ENCODE assay signal across 9 cellular contexts in genomic region chr20:53708129-53708968, GRCh38.
DNase-seq lines count a peak whose midpoint lies in the region; ATAC-seq lines count a peak whose summit lies in the region.
"Had no signal": no experiment of that assay in that cellular context is flagged by ENCODE, and none has a peak within 500 bp of the region (broad histone marks: within the 10 kb centered on the region; RNA-seq: fewer than 3 reads in every experiment).

No MANE protein-coding gene starts in this region.

- CTCF ChIA-PET in CD4-positive, alpha-beta memory T cell (lab: Charles Lee; ENCODE audit: partially characterized antibody): interaction anchor here (0.5 to 2.3 kb wide), 10 partner anchors 10 to 232 kb away, joined by 3 to 12 read pairs (median 3); no protein-coding TSS in a partner anchor
- CTCF ChIA-PET in activated CD8-positive, alpha-beta memory T cell treated with anti-CD3 and anti-CD28 coated beads, Interleukin-2, amount 10 ng/mL, durations not matched to agents 7 days and 5 days (lab: Charles Lee): interaction anchor here (0.7 to 3.5 kb wide), 13 partner anchors 9 to 232 kb away, joined by 3 to 19 read pairs (median 3); no protein-coding TSS in a partner anchor

- peak overlapping the region; percentile 76 to 98 (median 92) for H3K27ac Mint-ChIP-seq in CD4-positive, alpha-beta memory T cell
- peak overlapping the region; percentile 99 for H3K27ac Mint-ChIP-seq in activated CD8-positive, alpha-beta memory T cell treated with anti-CD3 and anti-CD28 coated beads, Interleukin-2, amount 10 ng/mL, durations not matched to agents 7 days and 5 days

- no peak overlapping the region for H3K4me3 ChIP-seq in CD4-positive, alpha-beta memory T cell (ENCODE audit: low read length in 2 of 2)
- no peak overlapping the region for H3K4me3 ChIP-seq in mesodermal cell (ENCODE audit: extremely low read depth, insufficient read depth, low read length, poor library complexity, severe bottlenecking)

- POLR2A ChIA-PET in CD4-positive, alpha-beta memory T cell (lab: Charles Lee; ENCODE audit: partially characterized antibody): interaction anchor here (0.5 to 2.2 kb wide), 18 partner anchors 11 to 164 kb away, joined by 3 to 11 read pairs (median 3); no protein-coding TSS in a partner anchor

- H3K4me3 Mint-ChIP-seq in CD4-positive, alpha-beta memory T cell: peak overlapping the region in 7 of 8 donors; percentile 31 to 91 (median 69)
- peak overlapping the region; percentile 59 for H3K4me3 Mint-ChIP-seq in activated CD8-positive, alpha-beta memory T cell treated with anti-CD3 and anti-CD28 coated beads, Interleukin-2, amount 10 ng/mL, durations not matched to agents 7 days and 5 days

- no peaks in the 10 kb centered on the region for H3K36me3 ChIP-seq in CD4-positive, alpha-beta memory T cell (ENCODE audit: insufficient read depth, low read length)
- no peaks in the 10 kb centered on the region for H3K36me3 ChIP-seq in mesodermal cell (ENCODE audit: control insufficient read depth, insufficient read depth, low read length)

- peaks cover 39% of the 10 kb centered on the region for H3K4me1 ChIP-seq in CD4-positive, alpha-beta memory T cell (ENCODE audit: insufficient read depth, low read length)
- peaks cover 18% of the 10 kb centered on the region for H3K4me1 ChIP-seq in mesodermal cell (ENCODE audit: control insufficient read depth, insufficient read depth, low read length, poor library complexity, severe bottlenecking)

- peaks cover 31 to 47% (median 36%) of the 10 kb centered on the region in 4 donors for H3K4me1 Mint-ChIP-seq in CD4-positive, alpha-beta memory T cell
- peaks cover 51% of the 10 kb centered on the region for H3K4me1 Mint-ChIP-seq in activated CD8-positive, alpha-beta memory T cell treated with anti-CD3 and anti-CD28 coated beads, Interleukin-2, amount 10 ng/mL, durations not matched to agents 7 days and 5 days

- peak in 4 of 5 donors; percentile 17 to 41 (median 26) for DNase-seq in CD4-positive, alpha-beta memory T cell
- DNase-seq in HuH-7 (ENCODE audit: low spot score): peak; percentile 54
- peak; percentile 65 for DNase-seq in activated CD8-positive, alpha-beta memory T cell treated with anti-CD3 and anti-CD28 coated beads, Interleukin-2, amount 10 ng/mL, durations not matched to agents 7 days and 5 days
- no peak for DNase-seq in inferior parietal cortex (ENCODE audit: extremely low spot score)
- DNase-seq in sciatic nerve (ENCODE audit: low spot score): no peak
- DNase-seq in C1 segment of cervical spinal cord (lab: John Stamatoyannopoulos, UW): no peak
- DNase-seq: left cardiac atrium had no signal

- ATAC-seq in GM21423 (IDR thresholded peaks at IDR 0.05; ENCODE audit: unreplicated experiment) (peak; percentile 50), sciatic nerve (no peak)
- ATAC-seq in activated CD8-positive, alpha-beta memory T cell treated with anti-CD3 and anti-CD28 coated beads, Interleukin-2, amount 10 ng/mL, durations not matched to agents 7 days and 5 days: peak; percentile 59

- WGBS in mesodermal cell (ENCODE audit: insufficient coverage in 2 of 2), 2 experiments: 44 to 54% methylated on average over 3 to 4 of the region's 6 CpGs

- intact Hi-C loops in CD4-positive, alpha-beta memory T cell (cut with micrococcal nuclease): loop anchor here (5.0 kb wide), 3 partner anchors 44 to 209 kb away; no protein-coding TSS in a partner anchor
- intact Hi-C loops in sciatic nerve (cut with DNase I): no loop called here

- H3K27me3 Mint-ChIP-seq in CD4-positive, alpha-beta memory T cell: no peaks in the 10 kb centered on the region
- H3K27me3 Mint-ChIP-seq in activated CD8-positive, alpha-beta memory T cell treated with anti-CD3 and anti-CD28 coated beads, Interleukin-2, amount 10 ng/mL, durations not matched to agents 7 days and 5 days: no peaks in the 10 kb centered on the region

- no peaks in the 10 kb centered on the region for H3K36me3 Mint-ChIP-seq in CD4-positive, alpha-beta memory T cell
- no peaks in the 10 kb centered on the region for H3K36me3 Mint-ChIP-seq in activated CD8-positive, alpha-beta memory T cell treated with anti-CD3 and anti-CD28 coated beads, Interleukin-2, amount 10 ng/mL, durations not matched to agents 7 days and 5 days

- H3K27me3 ChIP-seq in CD4-positive, alpha-beta memory T cell (ENCODE audit: insufficient read depth, low read length): no peaks in the 10 kb centered on the region

- peak overlapping the region; percentile 3 for H3K27ac ChIP-seq in CD4-positive, alpha-beta memory T cell (ENCODE audit: low read depth, low read length)
- H3K27ac ChIP-seq in mesodermal cell (ENCODE audit: low read depth, low read length, severe bottlenecking): peak overlapping the region; percentile 57

- no peaks in the 10 kb centered on the region for H3K9me3 ChIP-seq in CD4-positive, alpha-beta memory T cell (ENCODE audit: control insufficient read depth in 1 of 2, low read length in 2 of 2)
- no peaks in the 10 kb centered on the region for H3K9me3 ChIP-seq in mesodermal cell (ENCODE audit: control insufficient read depth, low read length)

- H3K9me3 Mint-ChIP-seq in CD4-positive, alpha-beta memory T cell: no peaks in the 10 kb centered on the region
- H3K9me3 Mint-ChIP-seq in activated CD8-positive, alpha-beta memory T cell treated with anti-CD3 and anti-CD28 coated beads, Interleukin-2, amount 10 ng/mL, durations not matched to agents 7 days and 5 days (ENCODE audit: low read depth): no peaks in the 10 kb centered on the region

Comparison
In these comparisons a context has a peak if more than half of its experiments do, and no peak if none do; other contexts are left out.
1. DNase-seq: peak in CD4-positive, alpha-beta memory T cell (4 of 5), HuH-7 (single experiment) and activated CD8-positive, alpha-beta memory T cell treated with anti-CD3 and anti-CD28 coated beads, Interleukin-2, amount 10 ng/mL, durations not matched to agents 7 days and 5 days (single experiment); none in inferior parietal cortex (single experiment), sciatic nerve (single experiment) and C1 segment of cervical spinal cord (0 of 14).